ENCODE assay signal across 26 cellular contexts in the genomic region with DNA sequence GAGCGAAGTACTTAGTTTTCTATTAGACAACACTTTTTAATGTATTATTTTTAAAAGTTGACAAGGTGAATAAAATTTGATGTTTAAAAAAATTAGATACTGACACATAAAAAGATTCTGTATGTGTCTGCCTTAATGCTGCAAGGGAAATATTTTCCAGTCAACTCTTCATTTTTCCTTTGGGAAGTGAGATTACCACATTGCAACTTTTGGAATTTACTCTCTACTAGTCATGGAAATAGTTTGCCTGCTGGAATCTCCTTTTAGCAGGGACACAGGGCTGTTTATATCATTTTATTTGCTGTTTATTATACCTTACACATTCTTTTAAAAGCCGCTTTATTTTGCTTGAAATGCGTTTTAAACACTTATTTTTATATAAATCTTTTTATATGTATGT.
DNase-seq lines count a peak whose midpoint lies in the region; ATAC-seq, FAIRE-seq and TF ChIP-seq lines count a peak whose summit lies in the region.
"Had no signal": no experiment of that assay in that cellular context is flagged by ENCODE, and none has a peak within 500 bp of the region (broad histone marks: within the 10 kb centered on the region; RNA-seq: fewer than 3 reads in every experiment).

No MANE protein-coding gene starts in this region.

- no peak overlapping the region for H3K9ac ChIP-seq in HUES48 (ENCODE audit: low read depth, low read length)
- no peak overlapping the region for H3K9ac ChIP-seq in kidney (ENCODE audit: low read length in 2 of 2)
- H3K9ac ChIP-seq: BLaER1 had no signal

- 0 out of 3 replicates have a peak overlapping the region, but pooled peaks have one; percentile 2 for H3K4me3 ChIP-seq in A549
- H3K4me3 ChIP-seq in HUES48 (ENCODE audit: low read depth, low read length), result no peak overlapping the region
- H3K4me3 ChIP-seq in kidney (ENCODE audit: low read length in 2 of 2), result no peak overlapping the region
- H3K4me3 ChIP-seq: ascending aorta, BLaER1, dorsolateral prefrontal cortex, heart right ventricle, tibial nerve had no signal

- 81% methylated on average over 3 of the region's 3 CpGs for WGBS in A549 (ENCODE audit: missing lambda C conversion rate)

- no peak for TF ChIP-seq RAD21 in A549 (conservative IDR thresholded peaks at IDR 0.05 in 1 of 2, IDR thresholded peaks at IDR 0.05 in 1 of 2)

- CTCF ChIA-PET in A549 (lab: Yijun Ruan, JAX), result interaction anchor here (1.4 kb wide), 1 partner anchor 296 kb away, joined by 3 read pairs; no protein-coding TSS in a partner anchor

- H3K4me2 ChIP-seq in A549, result peak overlapping the region; percentile 73
- H3K4me2 ChIP-seq: BLaER1 had no signal

- TF ChIP-seq EP300 in A549 (IDR thresholded peaks at IDR 0.05), result no peak

- ATAC-seq in A549 (peak in 1 of 2 experiments; percentile 18; a peak in 1 of 6 replicates), HG02870 (IDR thresholded peaks at IDR 0.05; ENCODE audit: unreplicated experiment) (no peak)
- ATAC-seq: activated CD8-positive, alpha-beta T cell treated with anti-CD3 and anti-CD28 coated beads for 36 hours; heart right ventricle; SK-N-SH treated with all-trans-retinoic acid at 6 μM for 48 hours; T-helper 17 cell had no signal

- H3K4me1 ChIP-seq in A549 (peaks cover 48% of the 10 kb centered on the region), HUES48 (ENCODE audit: control insufficient read depth, insufficient read depth, low read length) (peaks cover 30% of the 10 kb centered on the region), kidney (ENCODE audit: control insufficient read depth in 1 of 2, insufficient read depth in 1 of 2, low read depth in 1 of 2, low read length in 2 of 2) (peaks cover 0 to 3% of the 10 kb centered on the region in 2 donors)

- no peak for TF ChIP-seq POLR2A in A549 (IDR thresholded peaks at IDR 0.05; ENCODE audit: low read length)

- TF ChIP-seq CTCF in A549 (IDR thresholded peaks at IDR 0.05) (no peak), kidney (IDR thresholded peaks at IDR 0.05; ENCODE audit: borderline replicate concordance, extremely low read depth, insufficient read depth) (no peak)

- H3K9me3 ChIP-seq in A549 (no peaks in the 10 kb centered on the region), HUES48 (ENCODE audit: control insufficient read depth, insufficient read depth, low read length) (no peaks in the 10 kb centered on the region), kidney (ENCODE audit: control insufficient read depth in 1 of 2, low read length in 2 of 2) (no peaks in the 10 kb centered on the region)
- H3K9me3 ChIP-seq: ascending aorta, BLaER1, heart right ventricle, tibial nerve had no signal

- H3K36me3 ChIP-seq in HUES48 (ENCODE audit: control insufficient read depth, insufficient read depth, low read length), result peaks cover 17% of the 10 kb centered on the region
- no peaks in the 10 kb centered on the region for H3K36me3 ChIP-seq in kidney (ENCODE audit: control insufficient read depth in 1 of 2, insufficient read depth in 2 of 2, low read length in 2 of 2)
- H3K36me3 ChIP-seq: ascending aorta, BLaER1, tibial nerve had no signal

- no peak for DNase-seq in A549 (ENCODE audit: low read depth in 1 of 2, low spot score in 1 of 2)
- DNase-seq in kidney, result no peak
- DNase-seq in GM03348 (ENCODE audit: low spot score), result no peak
- DNase-seq in cerebellum (ENCODE audit: low spot score), result no peak
- no peak for DNase-seq in D341Med (ENCODE audit: low spot score)
- DNase-seq: activated CD8-positive, alpha-beta T cell treated with anti-CD3 and anti-CD28 coated beads for 36 hours; activated effector memory CD4-positive, alpha-beta T cell treated with Interleukin-2 at 50 U/mL for 16 hours; activated naive CD8-positive, alpha-beta T cell treated with anti-CD3 and anti-CD28 coated beads for 36 hours; caudate nucleus; DMS79; dorsolateral prefrontal cortex; H9; heart right ventricle; NCI-H1417 treated with DMSO at 0.1 percent for 48 hours; NCI-H446; NCI-H82; RPMI8226; stimulated activated CD4-positive, alpha-beta T cell treated with anti-CD3 and anti-CD28 coated beads, Interleukin-2, amount 100 ng/mL, for 24 hours; T-helper 17 cell had no signal

- H3K27ac ChIP-seq in A549 (peak overlapping the region; percentile 65 to 84), HUES48 (ENCODE audit: low read depth, low read length) (peak overlapping the region; percentile 39), kidney (ENCODE audit: low read depth in 2 of 2, low read length in 2 of 2) (no peak overlapping the region)
- H3K27ac ChIP-seq: BLaER1, dorsolateral prefrontal cortex had no signal

- intact Hi-C loops in kidney (cut with DNase I), result no loop called here

- H3K27me3 ChIP-seq in HUES48 (ENCODE audit: control insufficient read depth, insufficient read depth, low read length), result no peaks in the 10 kb centered on the region
- H3K27me3 ChIP-seq: ascending aorta, heart right ventricle, tibial nerve had no signal

- FAIRE-seq in A549 (lab: Jason Lieb, UNC) (peak; percentile 95), colon (lab: Jason Lieb, UNC) (peak; percentile 51), kidney (lab: Jason Lieb, UNC) (peak; percentile 27)

- POLR2A ChIA-PET in A549 (lab: Yijun Ruan, JAX), result no interaction called here

TF ChIP-seq in A549, 52 proteins besides CTCF, POLR2A, EP300 and RAD21:
- TF ChIP-seq HOXB5 (CRISPR knock-in tag; IDR thresholded peaks at IDR 0.05) (no peak), HES2 (IDR thresholded peaks at IDR 0.05) (no peak), EHF (CRISPR knock-in tag; IDR thresholded peaks at IDR 0.05) (no peak), CHD4 (IDR thresholded peaks at IDR 0.05; ENCODE audit: borderline replicate concordance) (no peak), SMC3 (IDR thresholded peaks at IDR 0.05) (no peak), ESRRA (IDR thresholded peaks at IDR 0.05; ENCODE audit: borderline replicate concordance, low read length) (no peak), FOXS1 (CRISPR knock-in tag; IDR thresholded peaks at IDR 0.05) (no peak), KDM1A (IDR thresholded peaks at IDR 0.05; ENCODE audit: low read depth) (no peak), ZFP36 (IDR thresholded peaks at IDR 0.05; ENCODE audit: borderline replicate concordance, partially characterized antibody) (no peak), TP53 (CRISPR knock-in tag; IDR thresholded peaks at IDR 0.05) (no peak), RFX5 (IDR thresholded peaks at IDR 0.05) (no peak), FOSL2 (IDR thresholded peaks at IDR 0.05) (no peak), FOSL2 (CRISPR knock-in tag; IDR thresholded peaks at IDR 0.05) (no peak), BCL3 (IDR thresholded peaks at IDR 0.05) (no peak)
- TF ChIP-seq, protein P1, sequence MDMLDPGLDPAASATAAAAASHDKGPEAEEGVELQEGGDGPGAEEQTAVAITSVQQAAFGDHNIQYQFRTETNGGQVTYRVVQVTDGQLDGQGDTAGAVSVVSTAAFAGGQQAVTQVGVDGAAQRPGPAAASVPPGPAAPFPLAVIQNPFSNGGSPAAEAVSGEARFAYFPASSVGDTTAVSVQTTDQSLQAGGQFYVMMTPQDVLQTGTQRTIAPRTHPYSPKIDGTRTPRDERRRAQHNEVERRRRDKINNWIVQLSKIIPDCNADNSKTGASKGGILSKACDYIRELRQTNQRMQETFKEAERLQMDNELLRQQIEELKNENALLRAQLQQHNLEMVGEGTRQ (IDR thresholded peaks at IDR 0.05), result no peak
TF ChIP-seq in A549: peak in this region for 0.

Comparison
In these comparisons a context has a peak if more than half of its experiments do, and no peak if none do; other contexts are left out.
1. H3K27ac ChIP-seq: peak in A549 (2 of 2) and HUES48 (single experiment); none in kidney (0 of 2).